In the genomic region with DNA sequence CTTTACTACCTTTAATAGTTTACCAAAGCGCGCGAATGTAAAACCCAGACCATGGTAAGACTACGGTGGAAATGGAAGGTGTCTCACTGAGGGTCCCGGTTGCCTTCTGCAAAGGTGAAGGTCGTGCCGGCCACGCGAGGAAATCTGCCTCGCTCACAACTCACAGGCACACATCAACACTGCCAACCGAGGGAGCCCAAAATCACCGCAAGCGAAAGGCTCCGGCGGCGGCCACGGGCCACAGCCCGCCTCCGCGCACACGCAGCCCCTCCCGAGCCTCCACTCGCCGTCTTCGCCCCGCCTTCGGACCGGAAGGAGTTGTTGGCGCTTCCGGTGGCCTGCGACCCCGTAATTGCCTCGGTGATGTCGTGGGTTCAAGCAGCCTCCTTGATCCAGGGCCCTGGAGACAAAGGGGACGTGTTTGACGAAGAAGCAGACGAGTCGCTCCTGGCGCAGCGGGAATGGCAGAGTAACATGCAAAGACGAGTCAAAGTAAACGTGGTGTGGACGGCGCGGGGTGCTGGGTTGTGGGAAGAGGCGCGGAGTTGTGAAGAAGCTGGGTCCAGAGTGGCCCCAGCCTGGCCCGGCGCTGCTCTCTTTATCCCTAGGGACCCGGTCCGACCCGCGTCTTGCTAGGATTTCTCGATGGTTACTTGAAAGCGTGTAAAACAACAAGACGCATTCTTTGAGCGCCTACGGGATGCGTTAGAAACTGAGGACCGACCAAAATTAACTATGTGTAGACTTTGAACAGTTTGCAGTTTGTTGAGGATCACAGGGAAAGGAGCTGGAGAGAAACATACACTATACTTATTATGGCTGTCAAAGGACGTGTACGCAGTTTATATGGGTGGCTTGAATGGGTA, we compare ENCODE assay signal across 1 cellular context.
TF ChIP-seq lines count a peak whose summit lies in the region.

A gene with protein sequence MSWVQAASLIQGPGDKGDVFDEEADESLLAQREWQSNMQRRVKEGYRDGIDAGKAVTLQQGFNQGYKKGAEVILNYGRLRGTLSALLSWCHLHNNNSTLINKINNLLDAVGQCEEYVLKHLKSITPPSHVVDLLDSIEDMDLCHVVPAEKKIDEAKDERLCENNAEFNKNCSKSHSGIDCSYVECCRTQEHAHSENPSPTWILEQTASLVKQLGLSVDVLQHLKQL (plus strand): TSS at position 349 of the 866 bp plus-strand sequence. CDS start 15 bp downstream, at position 364.

TF ChIP-seq in HCT116, 20 proteins besides CTCF, POLR2A, EP300 and RAD21 (continued from another document):
- TF ChIP-seq, protein P1, sequence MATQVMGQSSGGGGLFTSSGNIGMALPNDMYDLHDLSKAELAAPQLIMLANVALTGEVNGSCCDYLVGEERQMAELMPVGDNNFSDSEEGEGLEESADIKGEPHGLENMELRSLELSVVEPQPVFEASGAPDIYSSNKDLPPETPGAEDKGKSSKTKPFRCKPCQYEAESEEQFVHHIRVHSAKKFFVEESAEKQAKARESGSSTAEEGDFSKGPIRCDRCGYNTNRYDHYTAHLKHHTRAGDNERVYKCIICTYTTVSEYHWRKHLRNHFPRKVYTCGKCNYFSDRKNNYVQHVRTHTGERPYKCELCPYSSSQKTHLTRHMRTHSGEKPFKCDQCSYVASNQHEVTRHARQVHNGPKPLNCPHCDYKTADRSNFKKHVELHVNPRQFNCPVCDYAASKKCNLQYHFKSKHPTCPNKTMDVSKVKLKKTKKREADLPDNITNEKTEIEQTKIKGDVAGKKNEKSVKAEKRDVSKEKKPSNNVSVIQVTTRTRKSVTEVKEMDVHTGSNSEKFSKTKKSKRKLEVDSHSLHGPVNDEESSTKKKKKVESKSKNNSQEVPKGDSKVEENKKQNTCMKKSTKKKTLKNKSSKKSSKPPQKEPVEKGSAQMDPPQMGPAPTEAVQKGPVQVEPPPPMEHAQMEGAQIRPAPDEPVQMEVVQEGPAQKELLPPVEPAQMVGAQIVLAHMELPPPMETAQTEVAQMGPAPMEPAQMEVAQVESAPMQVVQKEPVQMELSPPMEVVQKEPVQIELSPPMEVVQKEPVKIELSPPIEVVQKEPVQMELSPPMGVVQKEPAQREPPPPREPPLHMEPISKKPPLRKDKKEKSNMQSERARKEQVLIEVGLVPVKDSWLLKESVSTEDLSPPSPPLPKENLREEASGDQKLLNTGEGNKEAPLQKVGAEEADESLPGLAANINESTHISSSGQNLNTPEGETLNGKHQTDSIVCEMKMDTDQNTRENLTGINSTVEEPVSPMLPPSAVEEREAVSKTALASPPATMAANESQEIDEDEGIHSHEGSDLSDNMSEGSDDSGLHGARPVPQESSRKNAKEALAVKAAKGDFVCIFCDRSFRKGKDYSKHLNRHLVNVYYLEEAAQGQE (IDR thresholded peaks at IDR 0.05; ENCODE audit: low read depth), result no peak
- TF ChIP-seq SIN3A (IDR thresholded peaks at IDR 0.05; ENCODE audit: low read depth), result peak; percentile 78
- TF ChIP-seq YY1 (IDR thresholded peaks at IDR 0.05; ENCODE audit: extremely low read depth, insufficient replicate concordance, low read depth, low read length), result peak; percentile 76
- peak; percentile 94 for TF ChIP-seq POLR2AphosphoS5 (IDR thresholded peaks at IDR 0.05; ENCODE audit: low read depth, low read length)
- peak; percentile 75 for TF ChIP-seq EGR1 (IDR thresholded peaks at IDR 0.05; ENCODE audit: low read depth)
- TF ChIP-seq, protein P2, sequence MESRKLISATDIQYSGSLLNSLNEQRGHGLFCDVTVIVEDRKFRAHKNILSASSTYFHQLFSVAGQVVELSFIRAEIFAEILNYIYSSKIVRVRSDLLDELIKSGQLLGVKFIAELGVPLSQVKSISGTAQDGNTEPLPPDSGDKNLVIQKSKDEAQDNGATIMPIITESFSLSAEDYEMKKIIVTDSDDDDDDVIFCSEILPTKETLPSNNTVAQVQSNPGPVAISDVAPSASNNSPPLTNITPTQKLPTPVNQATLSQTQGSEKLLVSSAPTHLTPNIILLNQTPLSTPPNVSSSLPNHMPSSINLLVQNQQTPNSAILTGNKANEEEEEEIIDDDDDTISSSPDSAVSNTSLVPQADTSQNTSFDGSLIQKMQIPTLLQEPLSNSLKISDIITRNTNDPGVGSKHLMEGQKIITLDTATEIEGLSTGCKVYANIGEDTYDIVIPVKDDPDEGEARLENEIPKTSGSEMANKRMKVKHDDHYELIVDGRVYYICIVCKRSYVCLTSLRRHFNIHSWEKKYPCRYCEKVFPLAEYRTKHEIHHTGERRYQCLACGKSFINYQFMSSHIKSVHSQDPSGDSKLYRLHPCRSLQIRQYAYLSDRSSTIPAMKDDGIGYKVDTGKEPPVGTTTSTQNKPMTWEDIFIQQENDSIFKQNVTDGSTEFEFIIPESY (IDR thresholded peaks at IDR 0.05; ENCODE audit: extremely low read depth, insufficient replicate concordance, low read length), result no peak
- no peak for TF ChIP-seq ELF1 (IDR thresholded peaks at IDR 0.05; ENCODE audit: borderline replicate concordance, low read depth)
- TF ChIP-seq, protein P3, sequence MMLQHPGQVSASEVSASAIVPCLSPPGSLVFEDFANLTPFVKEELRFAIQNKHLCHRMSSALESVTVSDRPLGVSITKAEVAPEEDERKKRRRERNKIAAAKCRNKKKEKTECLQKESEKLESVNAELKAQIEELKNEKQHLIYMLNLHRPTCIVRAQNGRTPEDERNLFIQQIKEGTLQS (IDR thresholded peaks at IDR 0.05), result no peak
- peak; percentile 62; the same call in 1 of the 2 replicates for TF ChIP-seq CBX3 (IDR thresholded peaks at IDR 0.05; ENCODE audit: low read depth)
- no peak for TF ChIP-seq SRF (IDR thresholded peaks at IDR 0.05; ENCODE audit: low read depth)
